In genomic region chr11:59560702-59561469, GRCh38 we compare ENCODE assay signal across 9 cellular contexts. TPM values are rescaled to one million over a fixed set of nuclear protein-coding genes. Genes with fewer than 3 reads are reported as not detected.
DNase-seq lines count a peak whose midpoint lies in the region; ATAC-seq, FAIRE-seq and TF ChIP-seq lines count a peak whose summit lies in the region.
"Had no signal": no experiment of that assay in that cellular context is flagged by ENCODE, and none has a peak within 500 bp of the region (broad histone marks: within the 10 kb centered on the region; RNA-seq: fewer than 3 reads in every experiment).

No MANE protein-coding gene starts in this region.

- intact Hi-C loops in endothelial cell of umbilical vein (cut with micrococcal nuclease): loop anchor here (1.0 kb wide), 2 partner anchors 10 to 108 kb away; partner anchors contain the start of gene PATL1

- CTCF ChIA-PET in endothelial cell of umbilical vein (lab: Charles Lee): interaction anchor here (1.1 to 2.5 kb wide), 2 partner anchors 23 to 108 kb away, joined by 3 to 7 read pairs; partner anchors contain the start of gene PATL1

- peak; percentile 39 for ATAC-seq in GM19452 (IDR thresholded peaks at IDR 0.05; ENCODE audit: unreplicated experiment)

- peak; percentile 82 for FAIRE-seq in endothelial cell of umbilical vein (lab: Jason Lieb, UNC)

- DNase-seq in HPDE6-E6E7 (ENCODE audit: extremely low spot score) (peak; percentile 76), NOMO-1 treated with DMSO at 0.1 percent for 48 hours (lab: John Stamatoyannopoulos, UW; ENCODE audit: unreplicated experiment) (peak; percentile 67), endothelial cell of umbilical vein (ENCODE audit: low read depth, low spot score) (peak; percentile 88), midbrain (lab: John Stamatoyannopoulos, UW) (peak; percentile 82)
- peak; percentile 83 for DNase-seq in activated CD8-positive, alpha-beta memory T cell treated with anti-CD3 and anti-CD28 coated beads, Interleukin-2, amount 50 U/mL, for 4 hours
- peak; percentile 61 to 70 for DNase-seq in stimulated activated CD8-positive, alpha-beta memory T cell treated with anti-CD3 and anti-CD28 coated beads, Interleukin-15, amount 100 ng/mL, for 4 hours (ENCODE audit: low read depth in 2 of 2)

- POLR2A ChIA-PET in endothelial cell of umbilical vein (lab: Charles Lee): no interaction called here

- no peaks in the 10 kb centered on the region for H3K9me1 ChIP-seq in endothelial cell of umbilical vein (replicated peaks; ENCODE audit: control insufficient read depth, extremely low read depth, insufficient read depth, low read length)

- H3K27me3 ChIP-seq in endothelial cell of umbilical vein (ENCODE audit: control insufficient read depth in 2 of 2, insufficient read depth in 2 of 2, low read length in 2 of 2): no peaks in the 10 kb centered on the region

- H3K9me3 ChIP-seq in endothelial cell of umbilical vein (replicated peaks; ENCODE audit: control insufficient read depth, insufficient read depth, low read length): no peaks in the 10 kb centered on the region

- H3K36me3 ChIP-seq in endothelial cell of umbilical vein (ENCODE audit: control insufficient read depth in 2 of 2, extremely low read depth in 1 of 2, insufficient read depth in 2 of 2, low read length in 2 of 2): no peaks in the 10 kb centered on the region

- peak overlapping the region; percentile 84 for H3K27ac ChIP-seq in C4-2B
- peak overlapping the region; percentile 60 for H3K27ac ChIP-seq in endothelial cell of umbilical vein (ENCODE audit: insufficient read depth, low read depth, low read length)

- peak overlapping the region; percentile 92 for H2AFZ ChIP-seq in endothelial cell of umbilical vein (ENCODE audit: low read depth, low read length)

- H3K4me3 ChIP-seq in endothelial cell of umbilical vein (replicated peaks in 1 of 3; ENCODE audit: insufficient read depth in 1 of 3, low read depth in 1 of 3, low read length in 3 of 3): peak overlapping the region; percentile 50 to 93 (median 70)

- H3K9ac ChIP-seq in endothelial cell of umbilical vein (replicated peaks; ENCODE audit: extremely low read depth, insufficient read depth, low read length): peak overlapping the region; percentile 88

- H3K79me2 ChIP-seq in endothelial cell of umbilical vein (ENCODE audit: control insufficient read depth, insufficient read depth, low read length): no peaks in the 10 kb centered on the region

- TF ChIP-seq CTCF in C4-2B (conservative IDR thresholded peaks at IDR 0.05) (no peak), endothelial cell of umbilical vein (IDR thresholded peaks at IDR 0.05; ENCODE audit: extremely low read depth in 1 of 2, insufficient read depth in 1 of 2, low read depth in 1 of 2, low read length in 2 of 2) (no peak)

- H3K4me1 ChIP-seq in endothelial cell of umbilical vein (ENCODE audit: control insufficient read depth, extremely low read depth, insufficient read depth, low read length): peaks cover 9% of the 10 kb centered on the region

- TF ChIP-seq POLR2A in endothelial cell of umbilical vein (IDR thresholded peaks at IDR 0.05; ENCODE audit: low read depth, low read length): no peak

- no peaks in the 10 kb centered on the region for H4K20me1 ChIP-seq in endothelial cell of umbilical vein (replicated peaks; ENCODE audit: control insufficient read depth, extremely low read depth, insufficient read depth, low read length)

- TSS peak; percentile 34 for BruUV-seq in endothelial cell of umbilical vein (replicated peaks; lab: Mats Ljungman, UMichigan)

- peak overlapping the region; percentile 76 for H3K4me2 ChIP-seq in endothelial cell of umbilical vein (ENCODE audit: insufficient read depth, low read length)

- dilution Hi-C loops in endothelial cell of umbilical vein (cut with MboI; ENCODE audit: extremely low pct_ligation_motif_present, low sequenced_read_pairs): no loop called here

TF ChIP-seq in endothelial cell of umbilical vein, 7 proteins besides CTCF, POLR2A, EP300 and RAD21:
- peak; percentile 14 for TF ChIP-seq FOS (IDR thresholded peaks at IDR 0.05; ENCODE audit: borderline replicate concordance, insufficient read depth, low read length)
- TF ChIP-seq MAX (IDR thresholded peaks at IDR 0.05; ENCODE audit: insufficient read depth, insufficient read length): no peak
- TF ChIP-seq JUN (IDR thresholded peaks at IDR 0.05; ENCODE audit: borderline replicate concordance, insufficient read depth, insufficient read length, low read depth): no peak
- no peak for TF ChIP-seq MYC (IDR thresholded peaks at IDR 0.05; ENCODE audit: low read depth, low read length)
- no peak for TF ChIP-seq GATA2 (IDR thresholded peaks at IDR 0.05; ENCODE audit: insufficient read depth, insufficient read length, low read depth, low read length)
TF ChIP-seq in endothelial cell of umbilical vein: peak in this region for 1.

RNA-seq across cellular contexts. Expression of gene OR4D9, which starts 49.5 kb away (rescaled TPM):
- not detected in 2 replicates for total RNA-seq in endothelial cell of umbilical vein
- not detected in 2 replicates for polyA plus RNA-seq in endothelial cell of umbilical vein
- polyA plus RNA-seq in endothelial cell of umbilical vein (2011; cell fraction: cytosol; rRNA removed): not detected in 2 replicates
- not detected in 2 replicates for polyA plus RNA-seq in endothelial cell of umbilical vein (2011; cell fraction: nucleus; rRNA removed)
- polyA plus RNA-seq in endothelial cell of umbilical vein (2012): not detected in 2 replicates
- not detected in 2 replicates for polyA minus RNA-seq in endothelial cell of umbilical vein
- not detected for polyA minus RNA-seq in endothelial cell of umbilical vein (2011; cell fraction: cytosol; rRNA and poly(A)+ RNA removed)
- not detected in 2 replicates for polyA minus RNA-seq in endothelial cell of umbilical vein (2011; cell fraction: nucleus; rRNA and poly(A)+ RNA removed)
- total RNA-seq: activated CD8-positive, alpha-beta memory T cell treated with anti-CD3 and anti-CD28 coated beads for 36 hours had no signal

RNA-seq across cellular contexts. Expression of gene OSBP, which starts 54.7 kb away (rescaled TPM):
- 37.5 and 37.9 TPM in 2 replicates for total RNA-seq in endothelial cell of umbilical vein
- polyA plus RNA-seq in endothelial cell of umbilical vein: 10.9 and 14.2 TPM in 2 replicates
- 17.2 and 18.1 TPM in 2 replicates for polyA plus RNA-seq in endothelial cell of umbilical vein (2011; cell fraction: cytosol; rRNA removed)
- 37.5 and 42.5 TPM in 2 replicates for polyA plus RNA-seq in endothelial cell of umbilical vein (2011; cell fraction: nucleus; rRNA removed)
- polyA plus RNA-seq in endothelial cell of umbilical vein (2012): 34.5 and 38.5 TPM in 2 replicates
- polyA minus RNA-seq in endothelial cell of umbilical vein: 29.9 and 31.6 TPM in 2 replicates
- 18.4 TPM for polyA minus RNA-seq in endothelial cell of umbilical vein (2011; cell fraction: cytosol; rRNA and poly(A)+ RNA removed)
- polyA minus RNA-seq in endothelial cell of umbilical vein (2011; cell fraction: nucleus; rRNA and poly(A)+ RNA removed): 26.0 and 43.4 TPM in 2 replicates

RNA-seq across cellular contexts. Expression of gene OR4D11, which starts 57.5 kb away (rescaled TPM):
- total RNA-seq in endothelial cell of umbilical vein: not detected in 2 replicates
- not detected in 2 replicates for polyA plus RNA-seq in endothelial cell of umbilical vein
- not detected in 2 replicates for polyA plus RNA-seq in endothelial cell of umbilical vein (2011; cell fraction: cytosol; rRNA removed)
- not detected in 2 replicates for polyA plus RNA-seq in endothelial cell of umbilical vein (2011; cell fraction: nucleus; rRNA removed)
- not detected in 2 replicates for polyA plus RNA-seq in endothelial cell of umbilical vein (2012)
- not detected in 2 replicates for polyA minus RNA-seq in endothelial cell of umbilical vein
- not detected for polyA minus RNA-seq in endothelial cell of umbilical vein (2011; cell fraction: cytosol; rRNA and poly(A)+ RNA removed)
- polyA minus RNA-seq in endothelial cell of umbilical vein (2011; cell fraction: nucleus; rRNA and poly(A)+ RNA removed): not detected in 2 replicates
- total RNA-seq: activated CD8-positive, alpha-beta memory T cell treated with anti-CD3 and anti-CD28 coated beads for 36 hours had no signal

Comparison
In these comparisons a context has a peak if more than half of its experiments do, and no peak if none do; other contexts are left out.
1. Peak in every context shown above with its lines: DNase-seq, ATAC-seq, H3K4me3 ChIP-seq and H3K27ac ChIP-seq.